10 cellular contexts compared by ENCODE assay signal in the genomic region with DNA sequence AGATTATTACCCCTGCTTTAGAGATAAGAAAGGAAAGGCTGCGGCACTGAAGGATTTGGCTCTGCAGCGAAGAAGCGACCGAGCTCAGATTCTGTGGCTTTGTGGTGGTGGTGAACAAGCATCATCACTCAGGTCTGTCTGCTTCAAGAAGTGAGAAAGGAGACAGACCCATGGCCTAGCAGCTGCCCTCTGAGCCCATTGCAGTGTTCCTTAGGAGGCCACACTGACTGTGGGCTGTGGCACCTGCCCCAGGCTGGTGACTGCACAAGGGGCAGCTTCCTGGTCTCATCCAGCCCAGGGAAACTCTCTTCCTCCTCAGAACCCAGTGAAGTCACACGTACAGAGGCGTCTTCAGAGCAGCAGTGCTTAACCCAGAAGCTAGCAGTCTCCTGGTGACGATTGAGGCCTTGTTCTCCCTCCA. TPM values are rescaled to one million over a fixed set of nuclear protein-coding genes. Genes with fewer than 3 reads are reported as not detected.
DNase-seq lines count a peak whose midpoint lies in the region; ATAC-seq, FAIRE-seq and TF ChIP-seq lines count a peak whose summit lies in the region.
"Had no signal": no experiment of that assay in that cellular context is flagged by ENCODE, and none has a peak within 500 bp of the region (broad histone marks: within the 10 kb centered on the region; RNA-seq: fewer than 3 reads in every experiment).

No MANE protein-coding gene starts in this region.

- H3K9ac ChIP-seq in PC-3 (ENCODE audit: low read length) = no peak overlapping the region

- CTCF ChIA-PET in PC-3 (lab: Charles Lee) = no interaction called here

- peak overlapping the region; percentile 72 to 82 for H3K27ac Mint-ChIP-seq in natural killer cell treated with Interleukin-12 subunit alpha and Interleukin-12 subunit beta and Interleukin-15 and Interleukin-18, amount 100 ng/mL, for 72 hours

- H3F3A ChIP-seq in PC-3 (ENCODE audit: low read length, unreplicated experiment) = no peaks in the 10 kb centered on the region

- H3K4me3 Mint-ChIP-seq in natural killer cell treated with Interleukin-12 subunit alpha and Interleukin-12 subunit beta and Interleukin-15 and Interleukin-18, amount 100 ng/mL, for 72 hours = peak overlapping the region; percentile 48

- H3K36me3 Mint-ChIP-seq in natural killer cell treated with Interleukin-12 subunit alpha and Interleukin-12 subunit beta and Interleukin-15 and Interleukin-18, amount 100 ng/mL, for 72 hours = no peaks in the 10 kb centered on the region

- H3K27ac ChIP-seq in breast epithelium (peak overlapping the region; percentile 78 to 93), PC-3 (ENCODE audit: low read length) (no peak overlapping the region)
- H3K27ac ChIP-seq: neutrophil had no signal

- no TSS peak for BruUV-seq in PC-3 (replicated peaks; lab: Mats Ljungman, UMichigan)

- H3K4me1 Mint-ChIP-seq in natural killer cell treated with Interleukin-12 subunit alpha and Interleukin-12 subunit beta and Interleukin-15 and Interleukin-18, amount 100 ng/mL, for 72 hours (ENCODE audit: low read depth in 2 of 2) = peaks cover 57 to 58% of the 10 kb centered on the region in 2 donors

- H3K36me3 ChIP-seq in breast epithelium = no peaks in the 10 kb centered on the region
- no peaks in the 10 kb centered on the region for H3K36me3 ChIP-seq in PC-3 (ENCODE audit: low read depth, low read length)
- H3K36me3 ChIP-seq: brain microvascular endothelial cell, neutrophil had no signal

- H3K4me2 ChIP-seq in PC-3 (ENCODE audit: low read length) = no peak overlapping the region

- POLR2A ChIA-PET in PC-3 (lab: Charles Lee; ENCODE audit: unreplicated experiment) = no interaction called here

- H3K9me3 Mint-ChIP-seq in natural killer cell treated with Interleukin-12 subunit alpha and Interleukin-12 subunit beta and Interleukin-15 and Interleukin-18, amount 100 ng/mL, for 72 hours = no peaks in the 10 kb centered on the region

- no peaks in the 10 kb centered on the region for H3K9me2 ChIP-seq in PC-3 (replicated peaks; ENCODE audit: low read length)

- H3K27me3 Mint-ChIP-seq in natural killer cell treated with Interleukin-12 subunit alpha and Interleukin-12 subunit beta and Interleukin-15 and Interleukin-18, amount 100 ng/mL, for 72 hours = peaks cover 0 to 3% of the 10 kb centered on the region in 2 donors

- no peak for TF ChIP-seq POLR2A in breast epithelium (IDR thresholded peaks at IDR 0.05)

- DNase-seq in AG20443 (ENCODE audit: low spot score) = peak; percentile 24
- peak; percentile 59 for DNase-seq in RCC 7860 (ENCODE audit: low spot score)
- no peak for DNase-seq in breast epithelium (ENCODE audit: low spot score in 2 of 2)
- DNase-seq in natural killer cell treated with Interleukin-12 subunit alpha and Interleukin-12 subunit beta and Interleukin-15 and Interleukin-18, amount 100 ng/mL, for 72 hours (ENCODE audit: low spot score) = no peak
- no peak for DNase-seq in PC-3
- DNase-seq in SHP77 (lab: John Stamatoyannopoulos, UW) = no peak

- peak; percentile 3 to 4 for ATAC-seq in natural killer cell treated with Interleukin-12 subunit alpha and Interleukin-12 subunit beta and Interleukin-15 and Interleukin-18, amount 100 ng/mL, for 72 hours
- no peak for ATAC-seq in PC-3
- ATAC-seq in GM18909 (IDR thresholded peaks at IDR 0.05; ENCODE audit: poor library complexity, unreplicated experiment) = no peak
- no peak for ATAC-seq in HG03378 (IDR thresholded peaks at IDR 0.05; ENCODE audit: unreplicated experiment)

- H3K4me1 ChIP-seq in breast epithelium (peaks cover 16 to 25% of the 10 kb centered on the region in 2 donors), PC-3 (ENCODE audit: insufficient read depth, low read length) (0 out of 2 replicates have a peak, but pooled peaks cover 10% of the 10 kb centered on the region)

- H3K4me3 ChIP-seq in breast epithelium = peak overlapping the region in 2 of 3 donors; percentile 18 to 42
- no peak overlapping the region for H3K4me3 ChIP-seq in PC-3 (ENCODE audit: low read length)

- no peak for FAIRE-seq in RCC 7860 (lab: Jason Lieb, UNC)

- no peak overlapping the region for H2AFZ ChIP-seq in PC-3 (ENCODE audit: low read length)

- H3K9me3 ChIP-seq in breast epithelium = no peaks in the 10 kb centered on the region
- H3K9me3 ChIP-seq in PC-3 (ENCODE audit: low read length) = no peaks in the 10 kb centered on the region
- H3K9me3 ChIP-seq: neutrophil had no signal

- no peaks in the 10 kb centered on the region for H3K27me3 ChIP-seq in breast epithelium
- no peaks in the 10 kb centered on the region for H3K27me3 ChIP-seq in PC-3 (ENCODE audit: low read length)
- H3K27me3 ChIP-seq: brain microvascular endothelial cell had no signal

- no peaks in the 10 kb centered on the region; the same call in 1 of the 2 replicates for H4K20me1 ChIP-seq in PC-3 (ENCODE audit: low read length)

- no peak for TF ChIP-seq CTCF in breast epithelium (IDR thresholded peaks at IDR 0.05)
- TF ChIP-seq CTCF in PC-3 (conservative IDR thresholded peaks at IDR 0.05; ENCODE audit: low read depth, low read length) = no peak

- intact Hi-C loops in breast epithelium (cut with DNase I; ENCODE audit: low total_unique reads) = loop anchor here (5.0 kb wide), 1 partner anchor 1088 kb away; no protein-coding TSS in a partner anchor
- intact Hi-C loops in PC-3 (cut with micrococcal nuclease) = no loop called here

- 0 out of 2 replicates have a peak, but pooled peaks cover 4% of the 10 kb centered on the region for H3K79me2 ChIP-seq in PC-3 (ENCODE audit: low read length)

RNA-seq across cellular contexts. Expression of a gene that starts 22.3 kb away (rescaled TPM):
- total RNA-seq in breast epithelium = 10 to 100 TPM; 30.1 to 74.4 (median 59.3) TPM
- total RNA-seq in natural killer cell treated with Interleukin-12 subunit alpha and Interleukin-12 subunit beta and Interleukin-15 and Interleukin-18, amount 100 ng/mL, for 72 hours = 10 to 100 TPM; 18.0 to 35.9 TPM
- 58.9 and 77.5 TPM in 2 replicates for total RNA-seq in PC-3 (2014; rRNA removed)

Comparison
In these comparisons a context has a peak if more than half of its experiments do, and no peak if none do; other contexts are left out.
1. DNase-seq: peak in AG20443 (single experiment) and RCC 7860 (single experiment); none in breast epithelium (0 of 2), natural killer cell treated with Interleukin-12 subunit alpha and Interleukin-12 subunit beta and Interleukin-15 and Interleukin-18, amount 100 ng/mL, for 72 hours (single experiment), PC-3 (single experiment) and SHP77 (0 of 2).
2. ATAC-seq: peak in natural killer cell treated with Interleukin-12 subunit alpha and Interleukin-12 subunit beta and Interleukin-15 and Interleukin-18, amount 100 ng/mL, for 72 hours (2 of 2); none in PC-3 (single experiment), GM18909 (single experiment) and HG03378 (single experiment).